ENCODE assay signal across 20 cellular contexts in genomic region chr16:5228369-5228768, GRCh38.
"Had no signal": no experiment of that assay in that cellular context is flagged by ENCODE, and none has a peak within 500 bp of the region (broad histone marks: within the 10 kb centered on the region; RNA-seq: fewer than 3 reads in every experiment).

No MANE protein-coding gene starts in this region.

- ATAC-seq: activated CD4-positive, CD25-positive, alpha-beta regulatory T cell treated with anti-CD3 and anti-CD28 coated beads, Interleukin-2, amount 50 U/mL, for 24 hours; mucosa of descending colon; naive thymus-derived CD4-positive, alpha-beta T cell; right cardiac atrium; stimulated activated naive CD8-positive, alpha-beta T cell treated with anti-CD3 and anti-CD28 coated beads, Interleukin-15, amount 100 ng/mL, for 72 hours had no signal

- DNase-seq: activated CD4-positive, alpha-beta T cell treated with anti-CD3 and anti-CD28 coated beads, Interleukin-2, amount 50 U/mL, for 1 hour; activated CD8-positive, alpha-beta memory T cell treated with anti-CD3 and anti-CD28 coated beads for 24 hours; activated naive CD8-positive, alpha-beta T cell treated with anti-CD3 and anti-CD28 coated beads for 36 hours; brain microvascular endothelial cell; cortex of kidney; effector CD8-positive, alpha-beta T cell; head of caudate nucleus; kidney; left ventricle myocardium inferior; mucosa of descending colon; naive thymus-derived CD4-positive, alpha-beta T cell; right cardiac atrium; stimulated activated naive CD8-positive, alpha-beta T cell treated with anti-CD3 and anti-CD28 coated beads, Interleukin-15, amount 100 ng/mL, for 72 hours; SW 1271; upper lobe of left lung had no signal

- H3K4me3 ChIP-seq: left ventricle myocardium inferior, mucosa of descending colon, upper lobe of left lung had no signal

- H3K36me3 ChIP-seq: brain microvascular endothelial cell, left ventricle myocardium inferior, upper lobe of left lung had no signal

- H3K9me3 ChIP-seq: mucosa of descending colon, upper lobe of left lung had no signal

- H3K36me3 Mint-ChIP-seq: activated naive CD8-positive, alpha-beta T cell treated with anti-CD3 and anti-CD28 coated beads for 36 hours had no signal

- H3K4me1 Mint-ChIP-seq: activated naive CD8-positive, alpha-beta T cell treated with anti-CD3 and anti-CD28 coated beads for 36 hours; central memory CD8-positive, alpha-beta T cell; naive thymus-derived CD4-positive, alpha-beta T cell; stimulated activated naive CD8-positive, alpha-beta T cell treated with anti-CD3 and anti-CD28 coated beads, Interleukin-15, amount 100 ng/mL, for 72 hours had no signal

- H3K27ac ChIP-seq: brain microvascular endothelial cell, epithelial cell of prostate, left ventricle myocardium inferior, upper lobe of left lung had no signal

- H3K27ac Mint-ChIP-seq: activated naive CD8-positive, alpha-beta T cell treated with anti-CD3 and anti-CD28 coated beads for 36 hours; activated T-helper 1 cell treated with anti-CD3 and anti-CD28 coated beads, Interleukin-12 subunit alpha, Interleukin-12 subunit beta, Interleukin-2, Interleukin-4 antibody, amounts not matched to agents 30 ng/mL and 10 ng/mL and 1 ng/mL, durations not matched to agents 14 hours and 24 hours and 36 hours; naive thymus-derived CD4-positive, alpha-beta T cell; stimulated activated naive CD8-positive, alpha-beta T cell treated with anti-CD3 and anti-CD28 coated beads, Interleukin-15, amount 100 ng/mL, for 72 hours had no signal

- FAIRE-seq: frontal cortex, kidney had no signal

- H3K4me1 ChIP-seq: left ventricle myocardium inferior, upper lobe of left lung had no signal

- H3K9me3 Mint-ChIP-seq: central memory CD8-positive, alpha-beta T cell; stimulated activated naive CD8-positive, alpha-beta T cell treated with anti-CD3 and anti-CD28 coated beads, Interleukin-15, amount 100 ng/mL, for 72 hours had no signal

- H3K4me3 Mint-ChIP-seq: activated naive CD8-positive, alpha-beta T cell treated with anti-CD3 and anti-CD28 coated beads for 36 hours; activated T-helper 1 cell treated with anti-CD3 and anti-CD28 coated beads, Interleukin-12 subunit alpha, Interleukin-12 subunit beta, Interleukin-2, Interleukin-4 antibody, amounts not matched to agents 30 ng/mL and 10 ng/mL and 1 ng/mL, durations not matched to agents 14 hours and 24 hours and 36 hours; central memory CD8-positive, alpha-beta T cell; naive thymus-derived CD4-positive, alpha-beta T cell; stimulated activated naive CD8-positive, alpha-beta T cell treated with anti-CD3 and anti-CD28 coated beads, Interleukin-15, amount 100 ng/mL, for 72 hours had no signal
